Comparison of ENCODE assay signal across 22 cellular contexts in genomic region chr9:109088221-109088620, GRCh38.
"Had no signal": no experiment of that assay in that cellular context is flagged by ENCODE, and none has a peak within 500 bp of the region (broad histone marks: within the 10 kb centered on the region; RNA-seq: fewer than 3 reads in every experiment).

No MANE protein-coding gene starts in this region.

- H3K36me3 ChIP-seq: breast epithelium, ovary had no signal

- H3K27me3 Mint-ChIP-seq: activated CD4-positive, alpha-beta T cell treated with anti-CD3 and anti-CD28 coated beads, Interleukin-2, amount 10 ng/mL, durations not matched to agents 7 days and 5 days; activated naive CD4-positive, alpha-beta T cell treated with anti-CD3 and anti-CD28 coated beads, Interleukin-2, amount 50 U/mL, for 24 hours; naive thymus-derived CD4-positive, alpha-beta T cell; stimulated activated naive B cell treated with anti-CD40 and anti-IgM and Interleukin-4, amounts not matched to agents 10 μg/mL and 1 μg/mL and 100 μg/mL, for 72 hours had no signal

- H3K9me3 ChIP-seq: adrenal gland, breast epithelium, esophagus muscularis mucosa, ovary, sigmoid colon, spleen, thoracic aorta, upper lobe of right lung had no signal

- H3K4me1 ChIP-seq: breast epithelium, neural progenitor cell, upper lobe of right lung had no signal

- H3K4me1 Mint-ChIP-seq: neural progenitor cell had no signal

- H3K9ac ChIP-seq: neural progenitor cell had no signal

- H3K9me3 Mint-ChIP-seq: activated CD4-positive, alpha-beta T cell treated with anti-CD3 and anti-CD28 coated beads, Interleukin-2, amount 10 ng/mL, durations not matched to agents 7 days and 5 days; activated naive CD4-positive, alpha-beta T cell treated with anti-CD3 and anti-CD28 coated beads, Interleukin-2, amount 50 U/mL, for 24 hours; naive thymus-derived CD4-positive, alpha-beta T cell; neural progenitor cell; stimulated activated naive B cell treated with anti-CD40 and anti-IgM and Interleukin-4, amounts not matched to agents 10 μg/mL and 1 μg/mL and 100 μg/mL, for 72 hours had no signal

- H3K27me3 ChIP-seq: adrenal gland, breast epithelium, esophagus muscularis mucosa, neural progenitor cell, ovary, sigmoid colon, spleen, upper lobe of right lung had no signal

- H3K27ac Mint-ChIP-seq: activated CD4-positive, alpha-beta T cell treated with anti-CD3 and anti-CD28 coated beads, Interleukin-2, amount 10 ng/mL, durations not matched to agents 7 days and 5 days; activated naive CD4-positive, alpha-beta T cell treated with anti-CD3 and anti-CD28 coated beads, Interleukin-2, amount 50 U/mL, for 24 hours; neural progenitor cell; stimulated activated naive B cell treated with anti-CD40 and anti-IgM and Interleukin-4, amounts not matched to agents 10 μg/mL and 1 μg/mL and 100 μg/mL, for 72 hours had no signal

- DNase-seq: activated CD4-positive, alpha-beta T cell treated with anti-CD3 and anti-CD28 coated beads, Interleukin-2, amount 10 ng/mL, durations not matched to agents 7 days and 5 days; activated CD8-positive, alpha-beta memory T cell treated with anti-CD3 and anti-CD28 coated beads, Interleukin-2, amount 50 U/mL, for 4 hours; activated gamma-delta T cell; cerebellar nuclear complex; effector CD4-positive, alpha-beta T cell; left cardiac atrium; mesendoderm; naive thymus-derived CD4-positive, alpha-beta T cell; ovary; sigmoid colon; spleen; stimulated activated CD4-positive, alpha-beta T cell treated with anti-CD3 and anti-CD28 coated beads, Interleukin-4, amount 100 ng/mL, for 4 hours; stimulated activated naive B cell treated with anti-CD40 and anti-IgM and Interleukin-4, amounts not matched to agents 10 μg/mL and 1 μg/mL and 100 μg/mL, for 72 hours; T1000; upper lobe of right lung had no signal

- H3K27ac ChIP-seq: breast epithelium, neural progenitor cell, ovary, sigmoid colon, spleen, thoracic aorta, upper lobe of right lung had no signal

- ATAC-seq: left cardiac atrium; naive thymus-derived CD4-positive, alpha-beta T cell; stimulated activated naive B cell treated with anti-CD40 and anti-IgM and Interleukin-4, amounts not matched to agents 10 μg/mL and 1 μg/mL and 100 μg/mL, for 72 hours had no signal

- H2AFZ ChIP-seq: neural progenitor cell had no signal

- FAIRE-seq: astrocyte had no signal

- H3K4me3 ChIP-seq: adrenal gland, breast epithelium, esophagus muscularis mucosa, neural progenitor cell, ovary, sigmoid colon, spleen, thoracic aorta, upper lobe of right lung had no signal

- H3K4me3 Mint-ChIP-seq: activated CD4-positive, alpha-beta T cell treated with anti-CD3 and anti-CD28 coated beads, Interleukin-2, amount 10 ng/mL, durations not matched to agents 7 days and 5 days; activated naive CD4-positive, alpha-beta T cell treated with anti-CD3 and anti-CD28 coated beads, Interleukin-2, amount 50 U/mL, for 24 hours; naive thymus-derived CD4-positive, alpha-beta T cell; neural progenitor cell; stimulated activated naive B cell treated with anti-CD40 and anti-IgM and Interleukin-4, amounts not matched to agents 10 μg/mL and 1 μg/mL and 100 μg/mL, for 72 hours had no signal

- H3K4me2 ChIP-seq: neural progenitor cell had no signal
